In genomic region chr11:11979487-11980117, GRCh38 we compare ENCODE assay signal across 10 cellular contexts. TPM values are rescaled to one million over a fixed set of nuclear protein-coding genes. Genes with fewer than 3 reads are reported as not detected.
A peak's percentile ranks its signal among the peaks of the same experiment; 100 is the strongest.
DNase-seq lines count a peak whose midpoint lies in the region; ATAC-seq, FAIRE-seq and TF ChIP-seq lines count a peak whose summit lies in the region.
"Had no signal": no experiment of that assay in that cellular context is flagged by ENCODE, and none has a peak within 500 bp of the region (broad histone marks: within the 10 kb centered on the region; RNA-seq: fewer than 3 reads in every experiment).

No MANE protein-coding gene starts in this region.

- H3K9ac ChIP-seq in K562 (ENCODE audit: insufficient read depth in 1 of 2, low read depth in 2 of 2, low read length in 2 of 2), result no peak overlapping the region
- H3K9ac ChIP-seq: KMS-11 had no signal

- no peak for TF ChIP-seq EP300 in K562 (IDR thresholded peaks at IDR 0.05; ENCODE audit: low read length)

- intact Hi-C loops in K562 (cut with micrococcal nuclease), result no loop called here

- H3K4me2 ChIP-seq in K562 (ENCODE audit: insufficient read depth, low read length), result no peak overlapping the region
- H3K4me2 ChIP-seq: KMS-11 had no signal

- H3K79me2 ChIP-seq in K562 (ENCODE audit: control insufficient read depth, insufficient read depth, low read length), result no peaks in the 10 kb centered on the region

- ATAC-seq in K562 (peak; percentile 23), HG02763 (IDR thresholded peaks at IDR 0.05; ENCODE audit: unreplicated experiment) (no peak), HG03571 (IDR thresholded peaks at IDR 0.05; ENCODE audit: unreplicated experiment) (no peak)
- ATAC-seq: stimulated activated memory B cell treated with anti-CD40 and anti-IgM and Interleukin-4, amounts not matched to agents 10 μg/mL and 1 μg/mL and 100 μg/mL, for 72 hours had no signal

- POLR2A ChIA-PET in K562 (lab: Yijun Ruan, JAX), result interaction anchor here (1.0 kb wide), 2 partner anchors 11 kb away, joined by 4 to 5 read pairs; no protein-coding TSS in a partner anchor

- in situ Hi-C loops in K562 (cut with MboI), result no loop called here

- no peaks in the 10 kb centered on the region for H4K20me1 ChIP-seq in K562 (replicated peaks; ENCODE audit: control insufficient read depth, insufficient read depth, low read length)

- DNase-seq in GM03348 (ENCODE audit: low spot score) (peak; percentile 52), K562 (ENCODE audit: extremely low read depth in 1 of 4, low spot score in 3 of 4) (no peak), hepatic stellate cell (ENCODE audit: low spot score) (peak; percentile 74), skeletal muscle cell (ENCODE audit: low read depth) (peak; percentile 77), SIG-M5 (lab: John Stamatoyannopoulos, UW) (no peak), NCI-H2171 (lab: John Stamatoyannopoulos, UW) (no peak)

- H3K4me3 ChIP-seq in K562 (no peak overlapping the region), skeletal muscle cell (ENCODE audit: low read depth, low read length) (no peak overlapping the region)

- no peak for TF ChIP-seq POLR2A in K562 (conservative IDR thresholded peaks at IDR 0.05)

- H3K4me1 ChIP-seq in K562 (replicated peaks in 1 of 2; ENCODE audit: control insufficient read depth in 2 of 2, insufficient read depth in 2 of 2, low read length in 2 of 2), result peaks cover 0 to 4% of the 10 kb centered on the region in 2 experiments; a peak in 3 of 5 replicates

- H3K27ac ChIP-seq in K562 (ENCODE audit: extremely low read depth, low read depth, low read length), result no peak overlapping the region
- H3K27ac ChIP-seq: KMS-11 had no signal

- no peak for TF ChIP-seq CTCF in K562 (IDR thresholded peaks at IDR 0.05 in 2 of 3, conservative IDR thresholded peaks at IDR 0.05 in 1 of 3; ENCODE audit: insufficient read depth in 2 of 3, low read depth in 1 of 3, low read length in 3 of 3)

- peaks cover 6 to 62% of the 10 kb centered on the region in 2 experiments; a peak in 4 of 5 replicates for H3K27me3 ChIP-seq in K562 (ENCODE audit: control insufficient read depth in 2 of 2, insufficient read depth in 2 of 2, low read length in 2 of 2)

- CTCF ChIA-PET in K562 (lab: Yijun Ruan, JAX; ENCODE audit: low intra/inter-chr PET ratio), result no interaction called here

- H3K36me3 ChIP-seq in K562 (ENCODE audit: control insufficient read depth, insufficient read depth, low read length), result no peaks in the 10 kb centered on the region

- peak overlapping the region; percentile 42 for H2AFZ ChIP-seq in K562 (ENCODE audit: low read depth, low read length)

- WGBS in K562 (ENCODE audit: insufficient coverage, low coverage, missing lambda C conversion rate), result 5% methylated on average over 8 of the region's 8 CpGs

- 0 out of 2 replicates have a peak, but pooled peaks cover 1% of the 10 kb centered on the region for H3K9me3 ChIP-seq in K562 (replicated peaks; ENCODE audit: control insufficient read depth, insufficient read depth, low read depth, low read length)

- FAIRE-seq in K562 (lab: Jason Lieb, UNC), result no peak

- no peak for TF ChIP-seq RAD21 in K562 (CRISPR knock-in tag; conservative IDR thresholded peaks at IDR 0.05 in 1 of 2, IDR thresholded peaks at IDR 0.05 in 1 of 2)

- no TSS peak for BruUV-seq in K562 (replicated peaks; lab: Mats Ljungman, UMichigan)

- no peaks in the 10 kb centered on the region for H3K9me1 ChIP-seq in K562 (ENCODE audit: control insufficient read depth, insufficient read depth, low read length)

TF ChIP-seq in K562, 482 proteins besides CTCF, POLR2A, EP300 and RAD21:
- TF ChIP-seq SMAD4 (CRISPR knock-in tag; conservative IDR thresholded peaks at IDR 0.05), result 0 out of 2 replicates have a peak, but pooled peaks have one; percentile 27
- TF ChIP-seq GABPA (tag; conservative IDR thresholded peaks at IDR 0.05; ENCODE audit: low read depth), result peak; percentile 53
- TF ChIP-seq, protein P1, sequence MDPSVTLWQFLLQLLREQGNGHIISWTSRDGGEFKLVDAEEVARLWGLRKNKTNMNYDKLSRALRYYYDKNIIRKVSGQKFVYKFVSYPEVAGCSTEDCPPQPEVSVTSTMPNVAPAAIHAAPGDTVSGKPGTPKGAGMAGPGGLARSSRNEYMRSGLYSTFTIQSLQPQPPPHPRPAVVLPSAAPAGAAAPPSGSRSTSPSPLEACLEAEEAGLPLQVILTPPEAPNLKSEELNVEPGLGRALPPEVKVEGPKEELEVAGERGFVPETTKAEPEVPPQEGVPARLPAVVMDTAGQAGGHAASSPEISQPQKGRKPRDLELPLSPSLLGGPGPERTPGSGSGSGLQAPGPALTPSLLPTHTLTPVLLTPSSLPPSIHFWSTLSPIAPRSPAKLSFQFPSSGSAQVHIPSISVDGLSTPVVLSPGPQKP (CRISPR knock-in tag; IDR thresholded peaks at IDR 0.05), result no peak
- TF ChIP-seq NR2C2 (CRISPR knock-in tag; IDR thresholded peaks at IDR 0.05), result no peak
- TF ChIP-seq NR2C2 (tag; IDR thresholded peaks at IDR 0.05), result peak; percentile 30; the same call in 1 of the 2 replicates
- 0 out of 2 replicates have a peak, but pooled peaks have one; percentile 5 for TF ChIP-seq NR2C1 (IDR thresholded peaks at IDR 0.05)
- TF ChIP-seq NR2C1 (tag; IDR thresholded peaks at IDR 0.05), result no peak
- no peak for TF ChIP-seq MEIS2 (IDR thresholded peaks at IDR 0.05; ENCODE audit: partially characterized antibody)
- no peak for TF ChIP-seq MCM2 (IDR thresholded peaks at IDR 0.05; ENCODE audit: low read depth)
- no peak for TF ChIP-seq DPF2 (IDR thresholded peaks at IDR 0.05)
TF ChIP-seq in K562: peak in this region for 4.

RNA-seq across cellular contexts. Expression of gene DKK3, which starts 28.8 kb away (rescaled TPM):
- total RNA-seq in K562 (2011; cell fraction: chromatin; rRNA removed; ENCODE audit: low replicate concordance), result not detected in 2 replicates
- not detected in 2 replicates for total RNA-seq in K562 (2011; cell fraction: nucleolus; rRNA removed)
- total RNA-seq in K562 (2011; cell fraction: nucleoplasm; rRNA removed), result not detected in 2 replicates
- not detected in 2 replicates for total RNA-seq in K562 (2014; rRNA removed)
- total RNA-seq in K562 (2014; rRNA removed; fragmentation: Illumina TruSeq; extraction: Trizol), result not detected in 2 replicates
- not detected in 2 replicates for total RNA-seq in K562 (2015; rRNA removed; fragmentation: Illumina TruSeq; extraction: Trizol)
- 0.38 and 0.40 TPM in 2 replicates for total RNA-seq in K562 (2021)
- 0.14 TPM in 1 of 2 replicates, not detected in the other for polyA plus RNA-seq in K562 (2011; rRNA removed)
- polyA plus RNA-seq in K562 (2011; cell fraction: cytosol; rRNA removed), result not detected in 2 replicates
- polyA plus RNA-seq in K562 (2011; cell fraction: nucleus; rRNA removed), result not detected in 2 replicates
- polyA plus RNA-seq in K562 (2012), result not detected in 2 replicates
- not detected in 2 replicates for polyA plus RNA-seq in K562 (2014; fragmentation: Illumina TruSeq; extraction: Trizol)
- not detected for polyA plus RNA-seq in K562 (2014; fragmentation: Nextera tagmentation; extraction: Ambion mirVana)
- polyA plus RNA-seq in K562 (2014; rRNA removed), result 0.85 TPM in 1 of 2 replicates, not detected in the other
- not detected in 2 replicates for polyA minus RNA-seq in K562 (2011; rRNA and poly(A)+ RNA removed)
- not detected in 2 replicates for polyA minus RNA-seq in K562 (2011; cell fraction: cytosol; rRNA and poly(A)+ RNA removed)
- polyA minus RNA-seq in K562 (2011; cell fraction: nucleus; rRNA and poly(A)+ RNA removed), result not detected in 2 replicates

Comparison
In these comparisons a context has a peak if more than half of its experiments do, and no peak if none do; other contexts are left out.
1. DNase-seq: peak in GM03348 (single experiment), hepatic stellate cell (single experiment) and skeletal muscle cell (single experiment); none in K562 (0 of 4), SIG-M5 (single experiment) and NCI-H2171 (single experiment).